ENCODE assay signal across 19 cellular contexts in the genomic region with DNA sequence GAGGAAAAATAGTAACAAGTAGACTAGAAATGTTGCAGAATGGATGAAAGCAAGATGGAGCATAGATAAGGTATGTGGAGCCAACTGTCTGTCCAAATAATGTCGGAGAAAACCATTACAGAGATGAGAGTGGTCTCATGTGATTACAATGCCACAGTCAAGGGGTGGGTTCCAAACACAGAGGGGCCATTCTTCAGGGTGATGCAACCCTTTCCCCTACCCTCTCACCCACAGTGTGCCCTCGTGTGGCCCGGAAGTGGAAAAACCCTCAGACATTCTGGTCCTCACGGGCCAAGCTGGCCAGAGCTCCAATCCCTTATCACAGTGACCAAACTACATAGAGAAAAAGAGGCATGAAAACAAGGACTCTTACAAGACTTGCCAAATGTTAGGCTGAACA.
"Had no signal": no experiment of that assay in that cellular context is flagged by ENCODE, and none has a peak within 500 bp of the region (broad histone marks: within the 10 kb centered on the region; RNA-seq: fewer than 3 reads in every experiment).

No MANE protein-coding gene starts in this region.

- H3K27ac ChIP-seq: dorsolateral prefrontal cortex, epithelial cell of prostate, foreskin keratinocyte, left lung, neutrophil, pancreas, sigmoid colon, spleen, thoracic aorta, upper lobe of right lung had no signal

- H3K27me3 ChIP-seq: foreskin keratinocyte, left lung, neutrophil, sigmoid colon, spleen, upper lobe of right lung had no signal

- H3K9me3 ChIP-seq: neutrophil, thoracic aorta, upper lobe of right lung had no signal

- H3K36me3 ChIP-seq: left lung, neutrophil, pancreas, sigmoid colon, spleen, thoracic aorta, upper lobe of right lung had no signal

- ATAC-seq: activated CD8-positive, alpha-beta T cell treated with anti-CD3 and anti-CD28 coated beads, Interleukin-2, amount 10 ng/mL, durations not matched to agents 7 days and 5 days; foreskin keratinocyte; left lung; naive thymus-derived CD8-positive, alpha-beta T cell; pancreas; stimulated activated memory B cell treated with anti-CD40 and anti-IgM and Interleukin-4, amounts not matched to agents 10 μg/mL and 1 μg/mL and 100 μg/mL, for 72 hours; upper lobe of right lung had no signal

- H3K4me3 ChIP-seq: dorsolateral prefrontal cortex, left lung, pancreas, sigmoid colon, spleen, thoracic aorta, upper lobe of right lung had no signal

- DNase-seq: activated CD4-positive, alpha-beta T cell treated with anti-CD3 and anti-CD28 coated beads, Interleukin-2, amount 10 ng/mL, durations not matched to agents 7 days and 5 days; activated CD8-positive, alpha-beta T cell treated with anti-CD3 and anti-CD28 coated beads, Interleukin-2, amount 10 ng/mL, durations not matched to agents 7 days and 5 days; activated naive CD4-positive, alpha-beta T cell treated with anti-CD3 and anti-CD28 coated beads for 36 hours; activated T-cell treated with anti-CD3 and anti-CD28 coated beads, Interleukin-2, amount 50 U/mL, for 24 hours; central memory CD4-positive, alpha-beta T cell; dorsolateral prefrontal cortex; foreskin keratinocyte; hypothalamus; left lung; naive thymus-derived CD8-positive, alpha-beta T cell; pancreas; sigmoid colon; spleen; stimulated activated CD4-positive, alpha-beta T cell treated with anti-CD3 and anti-CD28 coated beads, Interleukin-4, amount 100 ng/mL, for 4 hours; upper lobe of right lung had no signal
